ENCODE assay signal across 1 cellular context in genomic region chr10:80466724-80467326, GRCh38.
TF ChIP-seq lines count a peak whose summit lies in the region.

No MANE protein-coding gene starts in this region.

TF ChIP-seq in endothelial cell of umbilical vein, 7 proteins besides CTCF, POLR2A, EP300 and RAD21 (continued from another document):
- TF ChIP-seq MYC (IDR thresholded peaks at IDR 0.05; ENCODE audit: low read depth, low read length) (no peak), FOS (IDR thresholded peaks at IDR 0.05; ENCODE audit: borderline replicate concordance, insufficient read depth, low read length) (no peak), GATA2 (IDR thresholded peaks at IDR 0.05; ENCODE audit: insufficient read depth, insufficient read length, low read depth, low read length) (no peak)
